ENCODE assay signal across 16 cellular contexts in genomic region chr12:102950950-102951490, GRCh38. TPM values are rescaled to one million over a fixed set of nuclear protein-coding genes. Genes with fewer than 3 reads are reported as not detected.
DNase-seq lines count a peak whose midpoint lies in the region; ATAC-seq, FAIRE-seq and TF ChIP-seq lines count a peak whose summit lies in the region.
"Had no signal": no experiment of that assay in that cellular context is flagged by ENCODE, and none has a peak within 500 bp of the region (broad histone marks: within the 10 kb centered on the region; RNA-seq: fewer than 3 reads in every experiment).

No MANE protein-coding gene starts in this region.

- H3K27ac Mint-ChIP-seq in activated naive CD4-positive, alpha-beta T cell treated with anti-CD3 and anti-CD28 coated beads for 36 hours, result no peak overlapping the region
- no peak overlapping the region for H3K27ac Mint-ChIP-seq in activated naive CD4-positive, alpha-beta T cell treated with anti-CD3 and anti-CD28 coated beads, Interleukin-2, amount 50 U/mL, for 72 hours
- no peak overlapping the region for H3K27ac Mint-ChIP-seq in glutamatergic neuron (ENCODE audit: unreplicated experiment)
- no peak overlapping the region for H3K27ac Mint-ChIP-seq in type B pancreatic cell
- no peak overlapping the region for H3K27ac Mint-ChIP-seq in chondrocyte (ENCODE audit: unreplicated experiment)
- no peak overlapping the region for H3K27ac Mint-ChIP-seq in activated CD4-positive, alpha-beta memory T cell treated with anti-CD3 and anti-CD28 coated beads for 36 hours

- POLR2A ChIA-PET in activated CD4-positive, alpha-beta memory T cell treated with anti-CD3 and anti-CD28 coated beads for 36 hours (lab: Charles Lee), result no interaction called here

- intact Hi-C loops in activated naive CD4-positive, alpha-beta T cell treated with anti-CD3 and anti-CD28 coated beads for 36 hours (cut with micrococcal nuclease), result loop anchor here (5.0 kb wide), 1 partner anchor 326 kb away; no protein-coding TSS in a partner anchor
- intact Hi-C loops in activated CD4-positive, alpha-beta memory T cell treated with anti-CD3 and anti-CD28 coated beads for 36 hours (cut with micrococcal nuclease), result no loop called here

- TF ChIP-seq CTCF in glutamatergic neuron (IDR thresholded peaks at IDR 0.05; ENCODE audit: partially characterized antibody, unreplicated experiment), result no peak
- no peak for TF ChIP-seq CTCF in type B pancreatic cell (conservative IDR thresholded peaks at IDR 0.05)
- no peak for TF ChIP-seq CTCF in chondrocyte (IDR thresholded peaks at IDR 0.05)

- CTCF ChIA-PET in activated naive CD4-positive, alpha-beta T cell treated with anti-CD3 and anti-CD28 coated beads for 36 hours (lab: Charles Lee), result interaction anchor here (0.6 to 1.3 kb wide), 5 partner anchors 69 to 1024 kb away, joined by 3 read pairs; no protein-coding TSS in a partner anchor
- CTCF ChIA-PET in activated CD4-positive, alpha-beta memory T cell treated with anti-CD3 and anti-CD28 coated beads for 36 hours (lab: Charles Lee), result interaction anchor here (1.3 to 4.1 kb wide), 3 partner anchors 21 to 597 kb away, joined by 3 to 83 read pairs (median 3); no protein-coding TSS in a partner anchor

- peak overlapping the region; percentile 25 for H3K4me3 Mint-ChIP-seq in activated naive CD4-positive, alpha-beta T cell treated with anti-CD3 and anti-CD28 coated beads for 36 hours
- H3K4me3 Mint-ChIP-seq in glutamatergic neuron (ENCODE audit: unreplicated experiment) (peak overlapping the region; percentile 88), type B pancreatic cell (peak overlapping the region; percentile 75), chondrocyte (ENCODE audit: unreplicated experiment) (no peak overlapping the region)
- H3K4me3 Mint-ChIP-seq in activated CD4-positive, alpha-beta memory T cell treated with anti-CD3 and anti-CD28 coated beads for 36 hours, result no peak overlapping the region

- peaks cover 2% of the 10 kb centered on the region for H3K36me3 Mint-ChIP-seq in activated naive CD4-positive, alpha-beta T cell treated with anti-CD3 and anti-CD28 coated beads for 36 hours (ENCODE audit: low read depth)
- H3K36me3 Mint-ChIP-seq in activated naive CD4-positive, alpha-beta T cell treated with anti-CD3 and anti-CD28 coated beads, Interleukin-2, amount 50 U/mL, for 72 hours, result no peaks in the 10 kb centered on the region
- H3K36me3 Mint-ChIP-seq in glutamatergic neuron (ENCODE audit: unreplicated experiment) (no peaks in the 10 kb centered on the region), type B pancreatic cell (no peaks in the 10 kb centered on the region), chondrocyte (ENCODE audit: low read depth) (peaks cover 2% of the 10 kb centered on the region)
- no peaks in the 10 kb centered on the region for H3K36me3 Mint-ChIP-seq in activated CD4-positive, alpha-beta memory T cell treated with anti-CD3 and anti-CD28 coated beads for 36 hours

- H3K4me1 Mint-ChIP-seq in activated naive CD4-positive, alpha-beta T cell treated with anti-CD3 and anti-CD28 coated beads for 36 hours (ENCODE audit: low read depth), result peaks cover 25% of the 10 kb centered on the region
- H3K4me1 Mint-ChIP-seq in glutamatergic neuron (ENCODE audit: low read depth, unreplicated experiment) (peaks cover 15% of the 10 kb centered on the region), type B pancreatic cell (ENCODE audit: unreplicated experiment) (peaks cover 20% of the 10 kb centered on the region), chondrocyte (ENCODE audit: low read depth) (no peaks in the 10 kb centered on the region)
- H3K4me1 Mint-ChIP-seq in activated CD4-positive, alpha-beta memory T cell treated with anti-CD3 and anti-CD28 coated beads for 36 hours (ENCODE audit: low read depth), result peaks cover 14% of the 10 kb centered on the region

- ATAC-seq in activated naive CD4-positive, alpha-beta T cell treated with anti-CD3 and anti-CD28 coated beads, Interleukin-2, amount 50 U/mL, for 72 hours, result no peak
- ATAC-seq: heart right ventricle had no signal

- H3K9me3 Mint-ChIP-seq in activated naive CD4-positive, alpha-beta T cell treated with anti-CD3 and anti-CD28 coated beads for 36 hours, result no peaks in the 10 kb centered on the region
- H3K9me3 Mint-ChIP-seq in activated naive CD4-positive, alpha-beta T cell treated with anti-CD3 and anti-CD28 coated beads, Interleukin-2, amount 50 U/mL, for 72 hours, result no peaks in the 10 kb centered on the region
- H3K9me3 Mint-ChIP-seq in glutamatergic neuron (ENCODE audit: unreplicated experiment), result no peaks in the 10 kb centered on the region
- no peaks in the 10 kb centered on the region for H3K9me3 Mint-ChIP-seq in type B pancreatic cell
- no peaks in the 10 kb centered on the region for H3K9me3 Mint-ChIP-seq in chondrocyte (ENCODE audit: low read depth)
- no peaks in the 10 kb centered on the region for H3K9me3 Mint-ChIP-seq in activated CD4-positive, alpha-beta memory T cell treated with anti-CD3 and anti-CD28 coated beads for 36 hours

- H3K27me3 Mint-ChIP-seq in activated naive CD4-positive, alpha-beta T cell treated with anti-CD3 and anti-CD28 coated beads for 36 hours (ENCODE audit: low read depth), result peaks cover 87% of the 10 kb centered on the region
- peaks cover 27% of the 10 kb centered on the region for H3K27me3 Mint-ChIP-seq in glutamatergic neuron (ENCODE audit: unreplicated experiment)
- H3K27me3 Mint-ChIP-seq in type B pancreatic cell, result peaks cover 96% of the 10 kb centered on the region
- H3K27me3 Mint-ChIP-seq in chondrocyte (ENCODE audit: low read depth), result peaks cover 81% of the 10 kb centered on the region
- peaks cover 63% of the 10 kb centered on the region for H3K27me3 Mint-ChIP-seq in activated CD4-positive, alpha-beta memory T cell treated with anti-CD3 and anti-CD28 coated beads for 36 hours

- FAIRE-seq in urothelium cell line (lab: Jason Lieb, UNC), result no peak
- FAIRE-seq: bronchial epithelial cell, H54, HTR-8/SVneo had no signal

- DNase-seq in activated naive CD4-positive, alpha-beta T cell treated with anti-CD3 and anti-CD28 coated beads for 36 hours, result no peak
- no peak for DNase-seq in activated naive CD4-positive, alpha-beta T cell treated with anti-CD3 and anti-CD28 coated beads, Interleukin-2, amount 50 U/mL, for 72 hours (ENCODE audit: low spot score in 2 of 2)
- DNase-seq in NCI-H345 treated with DMSO at 0.1 percent for 48 hours (lab: John Stamatoyannopoulos, UW; ENCODE audit: unreplicated experiment) (peak; percentile 62), glutamatergic neuron (no peak), type B pancreatic cell (ENCODE audit: extremely low spot score, unreplicated experiment) (no peak), urothelium cell line (ENCODE audit: low spot score) (no peak), chondrocyte (ENCODE audit: low spot score) (no peak)
- no peak for DNase-seq in activated CD4-positive, alpha-beta memory T cell treated with anti-CD3 and anti-CD28 coated beads for 36 hours
- DNase-seq: activated CD4-positive, CD25-positive, alpha-beta regulatory T cell treated with anti-CD3 and anti-CD28 coated beads, Interleukin-2, amount 50 U/mL, for 72 hours; DMS 273 treated with DMSO at 0.1 percent for 48 hours; heart right ventricle; uterus had no signal

RNA-seq across cellular contexts. Expression of gene ASCL1, which starts 6.5 kb away (rescaled TPM):
- total RNA-seq in activated naive CD4-positive, alpha-beta T cell treated with anti-CD3 and anti-CD28 coated beads for 36 hours, result not detected
- total RNA-seq in activated naive CD4-positive, alpha-beta T cell treated with anti-CD3 and anti-CD28 coated beads, Interleukin-2, amount 50 U/mL, for 72 hours, result under 1 TPM in 1 of 2 donors, not detected in 1; 0.16 TPM
- total RNA-seq in glutamatergic neuron (ENCODE audit: unreplicated experiment) (not detected), type B pancreatic cell (ENCODE audit: low replicate concordance) (7.5 and 10.4 TPM in 2 replicates), chondrocyte (not detected in 3 replicates)
- not detected for total RNA-seq in activated CD4-positive, alpha-beta memory T cell treated with anti-CD3 and anti-CD28 coated beads for 36 hours
- total RNA-seq: bronchial epithelial cell, heart right ventricle, lung microvascular endothelial cell had no signal

RNA-seq across cellular contexts. Expression of gene PAH, which starts 34.0 kb away (rescaled TPM):
- not detected for total RNA-seq in activated naive CD4-positive, alpha-beta T cell treated with anti-CD3 and anti-CD28 coated beads for 36 hours
- under 1 TPM in 1 of 2 donors, not detected in 1; 0.32 TPM for total RNA-seq in activated naive CD4-positive, alpha-beta T cell treated with anti-CD3 and anti-CD28 coated beads, Interleukin-2, amount 50 U/mL, for 72 hours
- total RNA-seq in glutamatergic neuron (ENCODE audit: unreplicated experiment) (not detected), type B pancreatic cell (ENCODE audit: low replicate concordance) (5.8 and 13.3 TPM in 2 replicates), chondrocyte (not detected in 3 replicates)
- not detected for total RNA-seq in activated CD4-positive, alpha-beta memory T cell treated with anti-CD3 and anti-CD28 coated beads for 36 hours
- total RNA-seq: bronchial epithelial cell, heart right ventricle, lung microvascular endothelial cell had no signal

Comparison
In these comparisons a context has a peak if more than half of its experiments do, and no peak if none do; other contexts are left out.
1. H3K4me3 Mint-ChIP-seq: peak in activated naive CD4-positive, alpha-beta T cell treated with anti-CD3 and anti-CD28 coated beads for 36 hours (single experiment), glutamatergic neuron (single experiment) and type B pancreatic cell (single experiment); none in chondrocyte (single experiment) and activated CD4-positive, alpha-beta memory T cell treated with anti-CD3 and anti-CD28 coated beads for 36 hours (single experiment).